20 cellular contexts compared by ENCODE assay signal in genomic region chr20:49256261-49256660, GRCh38.
"Had no signal": no experiment of that assay in that cellular context is flagged by ENCODE, and none has a peak within 500 bp of the region (broad histone marks: within the 10 kb centered on the region; RNA-seq: fewer than 3 reads in every experiment).

No MANE protein-coding gene starts in this region.

- H3K27ac ChIP-seq: right lobe of liver, suprapubic skin, tibial artery, upper lobe of right lung had no signal

- DNase-seq: activated CD4-positive, alpha-beta T cell treated with anti-CD3 and anti-CD28 coated beads for 48 hours; activated CD4-positive, alpha-beta T cell treated with anti-CD3 and anti-CD28 coated beads, Interleukin-2, amount 50 U/mL, for 48 hours; activated CD4-positive, CD25-positive, alpha-beta regulatory T cell; activated CD8-positive, alpha-beta memory T cell treated with anti-CD3 and anti-CD28 coated beads, Interleukin-2, amount 50 U/mL, for 4 hours; activated effector memory CD4-positive, alpha-beta T cell treated with anti-CD3 and anti-CD28 coated beads, Interleukin-2, amount 50 U/mL, for 16 hours; activated naive CD4-positive, alpha-beta T cell treated with anti-CD3 and anti-CD28 coated beads, Interleukin-2, amount 10 ng/mL, durations not matched to agents 7 days and 5 days; dermis blood vessel endothelial cell; effector CD4-positive, alpha-beta T cell; islet precursor cell; left cardiac atrium; left ventricle myocardium superior; right lobe of liver; stimulated activated CD4-positive, alpha-beta T cell treated with anti-CD3 and anti-CD28 coated beads, Interleukin-12 subunit alpha, Interleukin-12 subunit beta, amount 100 ng/mL, for 4 hours; stimulated activated CD4-positive, alpha-beta T cell treated with anti-CD3 and anti-CD28 coated beads, Interleukin-4, amount 100 ng/mL, for 1 hour; T-helper 1 cell; tibial artery; upper lobe of right lung had no signal

- H3K27ac Mint-ChIP-seq: activated naive CD4-positive, alpha-beta T cell treated with anti-CD3 and anti-CD28 coated beads, Interleukin-2, amount 10 ng/mL, durations not matched to agents 7 days and 5 days; nephron had no signal

- H3K4me3 Mint-ChIP-seq: activated naive CD4-positive, alpha-beta T cell treated with anti-CD3 and anti-CD28 coated beads, Interleukin-2, amount 10 ng/mL, durations not matched to agents 7 days and 5 days; central memory CD8-positive, alpha-beta T cell; nephron had no signal

- H3K9me3 Mint-ChIP-seq: activated naive CD4-positive, alpha-beta T cell treated with anti-CD3 and anti-CD28 coated beads, Interleukin-2, amount 10 ng/mL, durations not matched to agents 7 days and 5 days; central memory CD8-positive, alpha-beta T cell; nephron had no signal

- H3K4me1 Mint-ChIP-seq: central memory CD8-positive, alpha-beta T cell; nephron had no signal

- ATAC-seq: left cardiac atrium, left ventricle myocardium superior, right lobe of liver, upper lobe of right lung had no signal

- H3K4me3 ChIP-seq: right lobe of liver, suprapubic skin, tibial artery, upper lobe of right lung had no signal

- H3K27me3 Mint-ChIP-seq: activated naive CD4-positive, alpha-beta T cell treated with anti-CD3 and anti-CD28 coated beads, Interleukin-2, amount 10 ng/mL, durations not matched to agents 7 days and 5 days; central memory CD8-positive, alpha-beta T cell had no signal

- H3K27me3 ChIP-seq: right lobe of liver, suprapubic skin, tibial artery, upper lobe of right lung had no signal

- H3K9me3 ChIP-seq: right lobe of liver, suprapubic skin, tibial artery, upper lobe of right lung had no signal

- H3K4me1 ChIP-seq: right lobe of liver, suprapubic skin, tibial artery, upper lobe of right lung had no signal
